Comparison of ENCODE assay signal across 34 cellular contexts in the genomic region with DNA sequence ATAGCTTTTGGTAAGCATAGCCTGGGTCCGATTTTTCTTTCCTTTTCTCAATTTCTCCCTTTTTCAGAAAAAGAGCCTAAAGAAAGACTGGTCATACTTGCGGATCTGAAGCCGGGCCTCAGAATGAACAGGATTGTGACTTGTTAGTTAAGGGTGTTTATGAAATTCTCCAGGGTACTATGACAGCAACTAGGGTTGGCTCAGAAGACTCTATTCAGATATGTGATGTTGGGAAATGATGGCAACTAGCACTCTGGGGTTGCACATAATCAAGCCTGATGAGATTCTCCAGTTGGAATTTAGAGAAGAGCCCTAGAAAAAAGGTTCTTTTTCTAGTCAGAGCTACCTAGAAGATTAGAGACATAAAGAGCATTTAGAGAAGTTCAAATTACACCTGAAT.
"Had no signal": no experiment of that assay in that cellular context is flagged by ENCODE, and none has a peak within 500 bp of the region (broad histone marks: within the 10 kb centered on the region; RNA-seq: fewer than 3 reads in every experiment).

No MANE protein-coding gene starts in this region.

- H3K4me3 ChIP-seq: MG63 had no signal

- H3K9ac ChIP-seq: KMS-11 had no signal

- H3K27ac ChIP-seq: KMS-11 had no signal

- H3K9me3 ChIP-seq: MG63 had no signal

- DNase-seq: Karpas-422, Kasumi-1, MG63, MM.1S, MV-4-11, NCI-H1048, NCI-H1092, NCI-H1092 treated with DMSO at 0.1 percent for 48 hours, NCI-H1105, NCI-H1105 treated with DMSO at 0.1 percent for 48 hours, NCI-H1417, NCI-H1417 treated with DMSO at 0.1 percent for 48 hours, NCI-H1436, NCI-H1436 treated with DMSO at 0.1 percent for 48 hours, NCI-H146, NCI-H1694, NCI-H1694 treated with DMSO at 0.1 percent for 48 hours, NCI-H187, NCI-H187 treated with DMSO at 0.1 percent for 48 hours, NCI-H1930, NCI-H2029, NCI-H2029 treated with DMSO at 0.1 percent for 48 hours, NCI-H2081, NCI-H2081 treated with DMSO at 0.1 percent for 48 hours, NCI-H2107, NCI-H2171, NCI-H2171 treated with DMSO at 0.1 percent for 48 hours, NCI-H2227 treated with DMSO at 0.1 percent for 48 hours, NCI-H226, NCI-H345, NCI-H446, NCI-H446 treated with DMSO at 0.1 percent for 48 hours, NCI-H510A had no signal

- H3K36me3 ChIP-seq: MG63 had no signal

- H3K27me3 ChIP-seq: MG63 had no signal

- H3K4me2 ChIP-seq: KMS-11 had no signal
